9 cellular contexts compared by ENCODE assay signal in the genomic region with DNA sequence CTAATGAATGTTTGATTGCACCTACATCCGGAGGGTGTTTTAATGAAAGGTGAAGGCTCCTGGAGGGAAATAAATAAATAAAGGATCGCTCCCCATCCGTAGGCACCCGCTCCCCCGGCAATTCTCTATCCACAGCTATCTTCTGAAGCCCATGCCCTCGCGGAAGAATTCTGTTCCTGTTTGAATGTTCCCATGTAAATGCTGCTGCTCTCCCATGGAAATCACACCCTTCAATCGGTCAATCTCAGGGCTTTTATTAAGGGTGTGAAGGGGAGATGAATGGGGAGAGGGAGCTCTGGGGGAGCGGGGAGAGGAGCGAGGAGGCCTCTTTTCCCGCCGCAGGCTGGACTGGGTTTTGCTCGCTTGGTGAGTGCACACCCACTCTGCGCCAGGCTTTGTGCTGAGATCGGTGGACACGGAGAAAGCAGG. TPM values are rescaled to one million over a fixed set of nuclear protein-coding genes. Genes with fewer than 3 reads are reported as not detected.
DNase-seq lines count a peak whose midpoint lies in the region; ATAC-seq and TF ChIP-seq lines count a peak whose summit lies in the region.
"Had no signal": no experiment of that assay in that cellular context is flagged by ENCODE, and none has a peak within 500 bp of the region (broad histone marks: within the 10 kb centered on the region; RNA-seq: fewer than 3 reads in every experiment).

No MANE protein-coding gene starts in this region.

- H3K4me3 ChIP-seq in cardiac muscle cell (peak overlapping the region; percentile 31), heart left ventricle (peak overlapping the region in 3 of 12 donors; percentile 49 to 62 (median 56)), astrocyte of the spinal cord (ENCODE audit: low read depth, low read length) (peak overlapping the region; percentile 39), lower lobe of right lung (peak overlapping the region; percentile 56), tibial nerve (peak overlapping the region; percentile 28 to 67 (median 57))

- WGBS in heart left ventricle, 4 donors: 20 to 39% (median 24%) methylated on average over 16 of the region's 16 CpGs
- 18% methylated on average over 16 of the region's 16 CpGs for WGBS in tibial nerve, 2 donors

- H3K36me3 ChIP-seq in cardiac muscle cell (no peaks in the 10 kb centered on the region), heart left ventricle (no peaks in the 10 kb centered on the region), lower lobe of right lung (no peaks in the 10 kb centered on the region), tibial nerve (no peaks in the 10 kb centered on the region)

- H3K27ac ChIP-seq in cardiac muscle cell (no peak overlapping the region), heart left ventricle (no peak overlapping the region), lower lobe of right lung (no peak overlapping the region), tibial nerve (no peak overlapping the region)

- intact Hi-C loops in heart left ventricle (cut with DNase I) (loop anchor here in 9 of 10 donors (2.0 to 5.0 kb wide), 5 partner anchors 109 to 179 kb away; a partner anchor contains a TSS), lower lobe of right lung (cut with DNase I) (no loop called here)

- H3K27me3 ChIP-seq in cardiac muscle cell (peaks cover 83% of the 10 kb centered on the region), heart left ventricle (peaks cover 0 to 39% (median 17%) of the 10 kb centered on the region in 9 donors), lower lobe of right lung (ENCODE audit: low read depth) (peaks cover 30% of the 10 kb centered on the region), tibial nerve (peaks cover 0 to 26% of the 10 kb centered on the region in 2 donors)

- TF ChIP-seq POLR2A in heart left ventricle (IDR thresholded peaks at IDR 0.05) (no peak), tibial nerve (IDR thresholded peaks at IDR 0.05) (no peak)

- DNase-seq in cardiac muscle cell (ENCODE audit: low read depth in 1 of 2, low spot score in 1 of 2): no peak
- DNase-seq in heart left ventricle: no peak
- peak; percentile 21 for DNase-seq in astrocyte of the spinal cord (ENCODE audit: low read depth, low spot score)
- DNase-seq in lower lobe of right lung: no peak
- DNase-seq in tibial nerve (ENCODE audit: low spot score in 2 of 2): no peak
- no peak for DNase-seq in LoVo (ENCODE audit: low spot score)
- no peak for DNase-seq in NCI-H2107 (lab: John Stamatoyannopoulos, UW)
- DNase-seq in effector CD8-positive, alpha-beta T cell (lab: John Stamatoyannopoulos, UW): no peak
- DNase-seq: GOT3 had no signal

- ATAC-seq in heart left ventricle: no peak
- ATAC-seq in lower lobe of right lung: no peak

- no peaks in the 10 kb centered on the region for H3K9me3 ChIP-seq in cardiac muscle cell (ENCODE audit: low read depth)
- H3K9me3 ChIP-seq in heart left ventricle: no peaks in the 10 kb centered on the region
- H3K9me3 ChIP-seq in lower lobe of right lung: no peaks in the 10 kb centered on the region
- no peaks in the 10 kb centered on the region for H3K9me3 ChIP-seq in tibial nerve

- in situ Hi-C loops in astrocyte of the spinal cord (cut with HindIII; ENCODE audit: low sequenced_read_pairs): no loop called here

- H3K4me1 ChIP-seq in cardiac muscle cell (ENCODE audit: low read depth) (no peaks in the 10 kb centered on the region), heart left ventricle (peaks cover 0 to 23% (median 15%) of the 10 kb centered on the region in 12 donors), lower lobe of right lung (peaks cover 18% of the 10 kb centered on the region), tibial nerve (peaks cover 0 to 24% (median 10%) of the 10 kb centered on the region in 4 donors)

- TF ChIP-seq CTCF in cardiac muscle cell (IDR thresholded peaks at IDR 0.05; ENCODE audit: low read depth, low read length) (no peak), heart left ventricle (IDR thresholded peaks at IDR 0.05) (no peak), astrocyte of the spinal cord (IDR thresholded peaks at IDR 0.05; ENCODE audit: low read depth, low read length) (no peak), lower lobe of right lung (IDR thresholded peaks at IDR 0.05) (no peak), tibial nerve (IDR thresholded peaks at IDR 0.05) (no peak)

- TF ChIP-seq EP300 in tibial nerve (IDR thresholded peaks at IDR 0.05): no peak

RNA-seq across cellular contexts. Expression of a gene that starts 21.1 kb away (rescaled TPM):
- total RNA-seq in cardiac muscle cell (1.5 and 1.6 TPM in 2 replicates), heart left ventricle (10 to 100 TPM in 6 of 9 donors, 1 to 10 TPM in 3; 8.9 to 20.5 (median 13.8) TPM), lower lobe of right lung (35.2 TPM), tibial nerve (10 to 100 TPM in 2 of 4 donors, 1 to 10 TPM in 2; 4.4 to 11.8 (median 9.4) TPM)
- polyA plus RNA-seq in cardiac muscle cell (0.59 and 1.4 TPM in 2 replicates), heart left ventricle (10 to 100 TPM; 13.0 to 15.8 TPM)

RNA-seq across cellular contexts. Expression of a gene that starts 51.9 kb away (rescaled TPM):
- total RNA-seq in cardiac muscle cell (9.8 and 24.9 TPM in 2 replicates), heart left ventricle (1 to 10 TPM; 1.2 to 8.8 (median 2.3) TPM), lower lobe of right lung (20.4 TPM), tibial nerve (10 to 100 TPM; 10.7 to 53.4 (median 34.5) TPM)
- polyA plus RNA-seq in cardiac muscle cell (7.8 and 13.0 TPM in 2 replicates), heart left ventricle (1 to 10 TPM; 2.5 to 2.9 TPM)
